In the genomic region with DNA sequence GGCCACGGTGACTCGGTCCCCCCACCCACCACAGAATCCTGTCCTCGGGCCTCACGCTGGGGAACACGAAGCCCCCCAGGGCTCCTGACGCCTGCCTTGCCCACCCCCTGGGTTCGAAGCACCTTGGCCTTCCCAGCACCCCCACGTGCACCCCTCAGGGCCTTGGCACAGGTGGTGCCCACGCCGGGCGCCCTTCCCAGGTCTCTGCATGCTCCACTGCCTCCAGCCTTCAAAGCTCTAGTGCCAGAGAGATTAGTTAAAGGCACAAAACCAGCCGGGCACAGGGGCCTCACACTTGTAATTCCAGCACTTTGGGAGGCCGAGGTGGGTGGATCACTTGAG, we compare ENCODE assay signal across 20 cellular contexts.
"Had no signal": no experiment of that assay in that cellular context is flagged by ENCODE, and none has a peak within 500 bp of the region (broad histone marks: within the 10 kb centered on the region; RNA-seq: fewer than 3 reads in every experiment).

No MANE protein-coding gene starts in this region.

- H3K9ac ChIP-seq: SK-N-SH had no signal

- H3K9me2 ChIP-seq: SK-N-SH had no signal

- H3K4me1 ChIP-seq: SJCRH30 had no signal

- H3K27me3 ChIP-seq: SJCRH30 had no signal

- DNase-seq: activated B cell treated with CpG ODN at 0.5 μM for 24 hours; activated CD4-positive, alpha-beta T cell treated with anti-CD3 and anti-CD28 coated beads for 1 hour; activated CD4-positive, alpha-beta T cell treated with anti-CD3 and anti-CD28 coated beads, Interleukin-2, amount 10 ng/mL, durations not matched to agents 24 days and 14 days; activated CD4-positive, alpha-beta T cell treated with anti-CD3 and anti-CD28 coated beads, Interleukin-2, amount 50 U/mL, for 48 hours; activated CD8-positive, alpha-beta memory T cell treated with anti-CD3 and anti-CD28 coated beads, Interleukin-2, amount 10 ng/mL, durations not matched to agents 7 days and 5 days; activated effector memory CD4-positive, alpha-beta T cell treated with Interleukin-2 at 50 U/mL for 16 hours; activated naive CD4-positive, alpha-beta T cell; activated T-cell treated with anti-CD3 and anti-CD28 coated beads, Interleukin-2, amount 50 U/mL, for 24 hours; NCI-H1048; NCI-H1930; NCI-H2171; NCI-H2227 treated with DMSO at 0.1 percent for 48 hours; NCI-H446 treated with DMSO at 0.1 percent for 48 hours; NCI-H774; NK-92 treated with Interleukin-12 subunit alpha and Interleukin-12 subunit beta, amount 100 ng/mL, for 24 hours; OCI-M1; Right ventricle myocardium superior; RPMI8226; SJCRH30; SK-N-SH had no signal

- H3K27ac ChIP-seq: SJCRH30 had no signal

- H3K36me3 ChIP-seq: SJCRH30 had no signal

- H3K4me3 ChIP-seq: SJCRH30 had no signal

- H3K9me3 ChIP-seq: SJCRH30, SK-N-SH had no signal
